Comparison of ENCODE assay signal across 18 cellular contexts in the genomic region with DNA sequence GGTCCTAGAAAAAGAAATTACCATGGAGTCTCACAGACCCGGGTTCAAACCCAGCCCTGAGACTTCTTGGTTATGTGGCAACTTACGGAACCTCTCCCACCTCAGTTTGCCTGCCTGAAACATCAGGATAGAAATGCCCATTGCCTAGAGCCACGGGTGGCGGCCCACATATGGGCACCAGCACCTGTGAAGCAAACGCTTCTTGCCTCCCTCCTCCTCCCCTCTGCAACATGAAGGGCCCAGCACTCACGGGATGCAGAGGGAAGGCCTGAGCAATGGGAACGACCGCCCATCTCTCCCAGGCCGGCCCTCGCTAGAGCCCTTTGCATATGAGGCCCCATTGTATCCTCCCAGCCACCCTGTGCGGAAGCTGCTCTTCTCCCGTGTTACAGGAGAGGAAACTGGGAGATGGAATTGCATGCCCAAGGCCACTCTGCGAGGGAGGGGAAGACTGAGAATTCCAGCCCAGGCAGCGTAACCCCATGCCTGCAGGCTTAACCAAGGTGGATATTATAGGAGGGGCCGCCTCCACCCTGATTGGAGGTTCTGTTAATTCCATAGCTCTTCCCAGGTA.
"Had no signal": no experiment of that assay in that cellular context is flagged by ENCODE, and none has a peak within 500 bp of the region (broad histone marks: within the 10 kb centered on the region; RNA-seq: fewer than 3 reads in every experiment).

No MANE protein-coding gene starts in this region.

- H3K4me3 Mint-ChIP-seq: activated CD4-positive, alpha-beta memory T cell treated with anti-CD3 and anti-CD28 coated beads for 36 hours; activated naive CD8-positive, alpha-beta T cell treated with anti-CD3 and anti-CD28 coated beads for 36 hours; activated T-helper 17 cell treated with anti-CD3 and anti-CD28 coated beads, Interleukin-2, amount 50 U/mL, for 72 hours; mesothelial cell of epicardium; nephron progenitor cell had no signal

- H3K36me3 Mint-ChIP-seq: activated CD4-positive, alpha-beta memory T cell treated with anti-CD3 and anti-CD28 coated beads for 36 hours; activated naive CD8-positive, alpha-beta T cell treated with anti-CD3 and anti-CD28 coated beads for 36 hours; mesothelial cell of epicardium had no signal

- H3K9me3 Mint-ChIP-seq: activated CD4-positive, alpha-beta memory T cell treated with anti-CD3 and anti-CD28 coated beads for 36 hours; activated naive CD8-positive, alpha-beta T cell treated with anti-CD3 and anti-CD28 coated beads for 36 hours; activated T-helper 17 cell treated with anti-CD3 and anti-CD28 coated beads, Interleukin-2, amount 50 U/mL, for 72 hours; mesothelial cell of epicardium; nephron progenitor cell had no signal

- H3K27me3 Mint-ChIP-seq: activated CD4-positive, alpha-beta memory T cell treated with anti-CD3 and anti-CD28 coated beads for 36 hours; activated naive CD8-positive, alpha-beta T cell treated with anti-CD3 and anti-CD28 coated beads for 36 hours; activated T-helper 17 cell treated with anti-CD3 and anti-CD28 coated beads, Interleukin-2, amount 50 U/mL, for 72 hours had no signal

- FAIRE-seq: keratinocyte, small intestine, urothelium cell line had no signal

- H3K27ac Mint-ChIP-seq: activated CD4-positive, alpha-beta memory T cell treated with anti-CD3 and anti-CD28 coated beads for 36 hours; activated naive CD8-positive, alpha-beta T cell treated with anti-CD3 and anti-CD28 coated beads for 36 hours; activated T-helper 17 cell treated with anti-CD3 and anti-CD28 coated beads, Interleukin-2, amount 50 U/mL, for 72 hours; mesothelial cell of epicardium; nephron progenitor cell had no signal

- H3K4me1 Mint-ChIP-seq: activated naive CD8-positive, alpha-beta T cell treated with anti-CD3 and anti-CD28 coated beads for 36 hours; activated T-helper 17 cell treated with anti-CD3 and anti-CD28 coated beads, Interleukin-2, amount 50 U/mL, for 72 hours; mesothelial cell of epicardium had no signal

- ATAC-seq: activated T-helper 17 cell treated with anti-CD3 and anti-CD28 coated beads, Interleukin-2, amount 50 U/mL, for 72 hours; lower lobe of right lung; right lobe of liver had no signal

- DNase-seq: activated CD4-positive, alpha-beta memory T cell treated with anti-CD3 and anti-CD28 coated beads for 36 hours; activated CD4-positive, alpha-beta T cell treated with anti-CD3 and anti-CD28 coated beads for 4 hours; activated naive CD4-positive, alpha-beta T cell; activated naive CD8-positive, alpha-beta T cell treated with anti-CD3 and anti-CD28 coated beads for 36 hours; activated T-cell treated with anti-CD3 and anti-CD28 coated beads for 4 hours; amniotic stem cell; dermis blood vessel endothelial cell; effector memory CD4-positive, alpha-beta T cell; lower lobe of right lung; nephron progenitor cell; right lobe of liver; small intestine; stimulated activated CD4-positive, alpha-beta T cell treated with anti-CD3 and anti-CD28 coated beads, Interleukin-4, amount 100 ng/mL, for 4 hours; stimulated activated naive CD4-positive, alpha-beta T cell had no signal
